In the genomic region with DNA sequence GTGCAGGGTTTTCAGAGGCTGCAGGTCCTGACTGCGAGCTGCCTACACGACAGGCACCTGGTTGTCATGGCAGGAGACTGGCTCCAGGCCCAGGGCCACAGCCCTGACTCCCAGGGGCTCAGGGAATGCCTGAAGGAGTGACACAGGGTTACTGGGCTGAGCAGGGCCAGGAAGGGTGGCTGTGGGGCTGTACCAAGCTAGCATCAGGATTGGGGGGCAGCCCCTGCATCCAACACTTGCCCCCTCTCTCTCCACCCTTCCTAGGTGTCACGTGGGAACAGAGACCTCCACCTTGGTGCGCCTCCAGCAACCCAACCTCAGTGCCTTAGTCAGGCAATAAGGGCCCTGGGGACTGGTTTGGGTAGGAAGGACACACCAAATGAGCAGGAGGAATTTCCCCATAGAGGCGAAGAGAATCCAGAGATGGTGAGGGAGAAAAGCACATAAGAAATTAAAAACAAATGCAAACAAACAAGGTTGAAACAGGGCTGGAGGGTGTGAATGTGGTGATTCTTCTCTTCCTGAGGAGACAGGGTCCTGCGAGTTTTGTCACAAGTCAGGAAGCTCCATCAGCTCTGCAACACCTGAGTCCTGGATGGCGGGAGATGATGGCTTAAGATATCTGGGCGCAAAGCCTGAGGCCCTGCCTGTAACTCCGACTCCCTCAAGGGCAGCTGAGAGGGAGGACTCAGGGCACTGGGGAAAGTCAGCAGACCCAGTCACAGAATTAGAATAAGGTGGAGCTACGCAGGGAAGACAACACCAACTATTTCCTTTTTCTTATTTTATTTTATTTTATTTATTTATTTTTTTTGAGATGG, we compare ENCODE assay signal across 9 cellular contexts. TPM values are rescaled to one million over a fixed set of nuclear protein-coding genes. Genes with fewer than 3 reads are reported as not detected.
DNase-seq lines count a peak whose midpoint lies in the region; ATAC-seq and TF ChIP-seq lines count a peak whose summit lies in the region.
"Had no signal": no experiment of that assay in that cellular context is flagged by ENCODE, and none has a peak within 500 bp of the region (broad histone marks: within the 10 kb centered on the region; RNA-seq: fewer than 3 reads in every experiment).

No MANE protein-coding gene starts in this region.

- peak; percentile 8 for DNase-seq in EL
- peak; percentile 55 for DNase-seq in H7
- no peak for DNase-seq in GOT3 (lab: John Stamatoyannopoulos, UW)
- DNase-seq in NCI-H2081 (lab: John Stamatoyannopoulos, UW) = no peak
- DNase-seq: caudate nucleus, MM.1S had no signal

- peak overlapping the region; percentile 50 for H2AFZ ChIP-seq in parathyroid adenoma

- TF ChIP-seq CTCF in parathyroid adenoma (IDR thresholded peaks at IDR 0.05) = no peak

- no peaks in the 10 kb centered on the region for H3K36me3 ChIP-seq in H7 (replicated peaks; ENCODE audit: control insufficient read depth, insufficient read depth, low read length)
- H3K36me3 ChIP-seq in endocrine pancreas (ENCODE audit: control insufficient read depth, insufficient read depth, low read length) = no peaks in the 10 kb centered on the region
- H3K36me3 ChIP-seq in parathyroid adenoma (ENCODE audit: control insufficient read depth, insufficient read depth, low read length) = no peaks in the 10 kb centered on the region

- H3K4me1 ChIP-seq in endocrine pancreas (ENCODE audit: control insufficient read depth, insufficient read depth, low read length) = no peaks in the 10 kb centered on the region
- H3K4me1 ChIP-seq in parathyroid adenoma = peaks cover 2% of the 10 kb centered on the region

- H3K27me3 ChIP-seq in H7 (ENCODE audit: control insufficient read depth, insufficient read depth, low read length) = 0 out of 2 replicates have a peak, but pooled peaks cover 2% of the 10 kb centered on the region
- H3K27me3 ChIP-seq in endocrine pancreas (ENCODE audit: control insufficient read depth, insufficient read depth, low read length) = peaks cover 3% of the 10 kb centered on the region
- H3K27me3 ChIP-seq in parathyroid adenoma (ENCODE audit: control insufficient read depth, insufficient read depth, low read length) = no peaks in the 10 kb centered on the region

- ATAC-seq in HG03280 (IDR thresholded peaks at IDR 0.05; ENCODE audit: unreplicated experiment) = no peak

- H3K79me2 ChIP-seq in parathyroid adenoma = no peaks in the 10 kb centered on the region

- H3K4me3 ChIP-seq in H7 (ENCODE audit: insufficient read depth, low read depth, low read length) = no peak overlapping the region
- no peak overlapping the region for H3K4me3 ChIP-seq in endocrine pancreas (ENCODE audit: control insufficient read depth, insufficient read depth, low read length)
- no peak overlapping the region for H3K4me3 ChIP-seq in parathyroid adenoma (ENCODE audit: low read depth, low read length)

- no peak overlapping the region for H3K4me2 ChIP-seq in parathyroid adenoma (ENCODE audit: low read length)

- peak overlapping the region; percentile 3 for H3K9ac ChIP-seq in endocrine pancreas (ENCODE audit: control insufficient read depth, insufficient read depth, low read length)
- no peak overlapping the region for H3K9ac ChIP-seq in parathyroid adenoma

- no peak overlapping the region for H3K27ac ChIP-seq in parathyroid adenoma

- H3K9me3 ChIP-seq in endocrine pancreas (ENCODE audit: control insufficient read depth, low read length) (no peaks in the 10 kb centered on the region), parathyroid adenoma (ENCODE audit: control insufficient read depth, low read length) (no peaks in the 10 kb centered on the region)

RNA-seq across cellular contexts. Expression of gene RNU1-4, which starts 19.7 kb away (rescaled TPM):
- total RNA-seq in H7 (2014; rRNA removed; shearing (Covaris generic)) = under 0.01 TPM in 2 replicates

RNA-seq across cellular contexts. Expression of gene RNU1-3, which starts 53.9 kb away (rescaled TPM):
- total RNA-seq in H7 (2014; rRNA removed; shearing (Covaris generic)) = under 0.01 TPM in 2 replicates

Comparison
In these comparisons a context has a peak if more than half of its experiments do, and no peak if none do; other contexts are left out.
1. DNase-seq: peak in EL (single experiment) and H7 (single experiment); none in GOT3 (single experiment) and NCI-H2081 (0 of 2).